ENCODE assay signal across 16 cellular contexts in the genomic region with DNA sequence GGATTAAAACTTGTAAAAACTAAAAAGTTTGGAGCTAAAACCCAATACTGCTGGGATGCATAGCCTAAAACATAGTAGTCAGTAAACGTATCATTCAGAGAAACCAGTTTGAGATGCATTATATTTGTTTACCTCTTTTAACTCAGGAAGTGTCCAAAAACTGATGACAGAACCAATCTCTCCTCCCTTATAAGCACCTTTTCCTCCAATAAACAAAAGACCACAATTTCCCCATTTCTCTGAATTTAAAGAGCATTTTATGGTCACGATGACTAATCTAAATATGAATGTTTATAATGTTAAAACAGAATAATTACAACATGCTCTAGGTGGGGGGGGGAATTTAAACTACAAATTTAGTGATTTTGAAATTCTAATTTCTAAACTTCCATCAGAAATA.
"Had no signal": no experiment of that assay in that cellular context is flagged by ENCODE, and none has a peak within 500 bp of the region (broad histone marks: within the 10 kb centered on the region; RNA-seq: fewer than 3 reads in every experiment).

No MANE protein-coding gene starts in this region.

- H3K27me3 Mint-ChIP-seq: activated CD8-positive, alpha-beta T cell treated with anti-CD3 and anti-CD28 coated beads for 36 hours; T-helper 17 cell; type B pancreatic cell had no signal

- H3K27me3 ChIP-seq: colonic mucosa, heart right ventricle, ovary, sigmoid colon, suprapubic skin had no signal

- H3K27ac ChIP-seq: colonic mucosa, ovary, sigmoid colon, suprapubic skin had no signal

- H3K9me3 ChIP-seq: colonic mucosa, heart right ventricle, ovary, sigmoid colon, suprapubic skin had no signal

- H3K27ac Mint-ChIP-seq: activated CD8-positive, alpha-beta T cell treated with anti-CD3 and anti-CD28 coated beads for 36 hours; activated T-helper 1 cell treated with anti-CD3 and anti-CD28 coated beads, Interleukin-12 subunit alpha, Interleukin-12 subunit beta, Interleukin-2, Interleukin-4 antibody, amounts not matched to agents 30 ng/mL and 10 ng/mL and 1 ng/mL, durations not matched to agents 14 hours and 24 hours and 36 hours; T-helper 17 cell; type B pancreatic cell had no signal

- H3K36me3 ChIP-seq: colonic mucosa, ovary had no signal

- H3K4me3 Mint-ChIP-seq: activated CD8-positive, alpha-beta T cell treated with anti-CD3 and anti-CD28 coated beads for 36 hours; activated T-helper 1 cell treated with anti-CD3 and anti-CD28 coated beads, Interleukin-12 subunit alpha, Interleukin-12 subunit beta, Interleukin-2, Interleukin-4 antibody, amounts not matched to agents 30 ng/mL and 10 ng/mL and 1 ng/mL, durations not matched to agents 14 hours and 24 hours and 36 hours; neural crest cell; T-helper 17 cell; type B pancreatic cell had no signal

- H3K4me1 ChIP-seq: colonic mucosa, sigmoid colon, suprapubic skin had no signal

- DNase-seq: activated CD4-positive, alpha-beta T cell treated with anti-CD3 and anti-CD28 coated beads for 1 hour; activated CD8-positive, alpha-beta T cell treated with anti-CD3 and anti-CD28 coated beads for 36 hours; activated naive CD4-positive, alpha-beta T cell treated with Interleukin-2 at 50 U/mL for 16 hours; colonic mucosa; effector CD8-positive, alpha-beta T cell; heart right ventricle; kidney glomerular epithelial cell; ovary; sigmoid colon; stimulated activated CD4-positive, alpha-beta T cell treated with anti-CD3 and anti-CD28 coated beads, Interleukin-12 subunit alpha, Interleukin-12 subunit beta, amount 100 ng/mL, for 4 hours; stimulated activated naive CD4-positive, alpha-beta T cell; T-helper 17 cell had no signal

- H3K9me3 Mint-ChIP-seq: activated CD8-positive, alpha-beta T cell treated with anti-CD3 and anti-CD28 coated beads for 36 hours; activated T-helper 1 cell treated with anti-CD3 and anti-CD28 coated beads, Interleukin-12 subunit alpha, Interleukin-12 subunit beta, Interleukin-2, Interleukin-4 antibody, amounts not matched to agents 30 ng/mL and 10 ng/mL and 1 ng/mL, durations not matched to agents 14 hours and 24 hours and 36 hours; neural crest cell; type B pancreatic cell had no signal

- H3K4me3 ChIP-seq: colonic mucosa, heart right ventricle, ovary, sigmoid colon, suprapubic skin had no signal

- ATAC-seq: activated CD8-positive, alpha-beta T cell treated with anti-CD3 and anti-CD28 coated beads for 36 hours; heart right ventricle; T-helper 17 cell had no signal

- H3K4me1 Mint-ChIP-seq: neural crest cell had no signal
